In genomic region chr1:156656779-156657160, GRCh38 we compare ENCODE assay signal across 9 cellular contexts. TPM values are rescaled to one million over a fixed set of nuclear protein-coding genes. Genes with fewer than 3 reads are reported as not detected.
DNase-seq lines count a peak whose midpoint lies in the region; ATAC-seq and TF ChIP-seq lines count a peak whose summit lies in the region.
"Had no signal": no experiment of that assay in that cellular context is flagged by ENCODE, and none has a peak within 500 bp of the region (broad histone marks: within the 10 kb centered on the region; RNA-seq: fewer than 3 reads in every experiment).

No MANE protein-coding gene starts in this region.

- ATAC-seq in psoas muscle (no peak), HG02623 (IDR thresholded peaks at IDR 0.05; ENCODE audit: unreplicated experiment) (no peak), GM19467 (IDR thresholded peaks at IDR 0.05; ENCODE audit: unreplicated experiment) (no peak)

- no peak for TF ChIP-seq CTCF in Peyer's patch (IDR thresholded peaks at IDR 0.05)
- no peak for TF ChIP-seq CTCF in fibroblast of villous mesenchyme (IDR thresholded peaks at IDR 0.05; ENCODE audit: insufficient read depth, low read depth, low read length)
- no peak for TF ChIP-seq CTCF in psoas muscle (IDR thresholded peaks at IDR 0.05)

- no peaks in the 10 kb centered on the region for H3K9me3 ChIP-seq in Peyer's patch
- H3K9me3 ChIP-seq in psoas muscle: no peaks in the 10 kb centered on the region

- intact Hi-C loops in psoas muscle (cut with DNase I): loop anchor here (1.0 to 2.0 kb wide), 2 partner anchors 30 kb away; no protein-coding TSS in a partner anchor

- H3K27me3 ChIP-seq in Peyer's patch: no peaks in the 10 kb centered on the region
- H3K27me3 ChIP-seq in psoas muscle (ENCODE audit: insufficient read depth in 3 of 3, low read length in 2 of 3): peaks cover 0 to 23% (median 6%) of the 10 kb centered on the region in 3 donors

- DNase-seq in EL: peak; percentile 38
- no peak for DNase-seq in Peyer's patch
- DNase-seq in fibroblast of villous mesenchyme (ENCODE audit: low read depth): peak; percentile 61
- peak in 1 of 2 donors; percentile 40 for DNase-seq in psoas muscle
- no peak for DNase-seq in NCI-H2081 (lab: John Stamatoyannopoulos, UW)
- no peak for DNase-seq in stimulated activated CD4-positive, alpha-beta T cell treated with anti-CD3 and anti-CD28 coated beads, Interleukin-4, amount 100 ng/mL, for 4 hours

- H3K4me3 ChIP-seq in Peyer's patch (peak overlapping the region; percentile 0 to 39 (median 32)), fibroblast of villous mesenchyme (ENCODE audit: low read depth, low read length) (peak overlapping the region; percentile 38), psoas muscle (peak overlapping the region; percentile 56)

- H3K4me1 ChIP-seq in Peyer's patch: peaks cover 10 to 51% (median 20%) of the 10 kb centered on the region in 4 donors
- peaks cover 35% of the 10 kb centered on the region for H3K4me1 ChIP-seq in psoas muscle

- H3K36me3 ChIP-seq in Peyer's patch (no peaks in the 10 kb centered on the region), psoas muscle (ENCODE audit: insufficient read depth in 1 of 2, low read depth in 1 of 2) (no peaks in the 10 kb centered on the region)

- no peak for TF ChIP-seq POLR2A in Peyer's patch (IDR thresholded peaks at IDR 0.05)

- 4 to 6% (median 5%) methylated on average over 16 to 18 of the region's 18 CpGs for WGBS in psoas muscle, 3 donors

- peak overlapping the region in 1 of 4 donors; percentile 1 for H3K27ac ChIP-seq in Peyer's patch
- H3K27ac ChIP-seq in psoas muscle: no peak overlapping the region

RNA-seq across cellular contexts. Expression of gene BCAN, which starts 14.9 kb away (rescaled TPM):
- total RNA-seq in Peyer's patch (1 to 10 TPM in 1 of 4 donors, under 1 TPM in 1, not detected in 2; 0.28 to 1.3 TPM), fibroblast of villous mesenchyme (not detected in 2 replicates), psoas muscle (under 1 TPM in 2 of 4 donors, not detected in 2; 0.27 to 0.36 TPM)
- polyA plus RNA-seq in psoas muscle: under 1 TPM in 2 of 3 donors, not detected in 1; 0.06 to 0.08 TPM
- total RNA-seq: left lobe of liver had no signal

RNA-seq across cellular contexts. Expression of gene NES, which starts 20.4 kb away (rescaled TPM):
- 10 to 100 TPM in 1 of 4 donors, 1 to 10 TPM in 3; 2.8 to 25.6 (median 3.1) TPM for total RNA-seq in Peyer's patch
- 66.4 and 66.9 TPM in 2 replicates for total RNA-seq in fibroblast of villous mesenchyme
- 100 to 1,000 TPM in 1 of 4 donors, 10 to 100 TPM in 3; 40.5 to 581 (median 80.2) TPM for total RNA-seq in psoas muscle
- 10 to 100 TPM; 12.3 to 23.8 (median 17.2) TPM for polyA plus RNA-seq in psoas muscle

RNA-seq across cellular contexts. Expression of gene HAPLN2, which starts 37.6 kb away (rescaled TPM):
- 1 to 10 TPM in 3 of 4 donors, not detected in 1; 1.9 to 2.2 (median 2.1) TPM for total RNA-seq in Peyer's patch
- not detected in 2 replicates for total RNA-seq in fibroblast of villous mesenchyme
- 1 to 10 TPM in 1 of 4 donors, under 1 TPM in 3; 0.28 to 2.2 (median 0.58) TPM for total RNA-seq in psoas muscle
- polyA plus RNA-seq in psoas muscle: under 1 TPM; 0.56 to 0.79 (median 0.61) TPM
- total RNA-seq: left lobe of liver had no signal

RNA-seq across cellular contexts. Expression of gene CRABP2, which starts 48.6 kb away (rescaled TPM):
- total RNA-seq in Peyer's patch (1 to 10 TPM in 2 of 4 donors, not detected in 2; 3.6 to 5.0 TPM), fibroblast of villous mesenchyme (39.0 and 80.7 TPM in 2 replicates), psoas muscle (1 to 10 TPM in 2 of 4 donors, under 1 TPM in 1, not detected in 1; 0.71 to 1.7 (median 1.6) TPM)
- polyA plus RNA-seq in psoas muscle: under 1 TPM; 0.13 to 0.57 (median 0.53) TPM

RNA-seq across cellular contexts. Expression of gene GPATCH4, which starts 55.5 kb away (rescaled TPM):
- total RNA-seq in Peyer's patch (10 to 100 TPM in 2 of 4 donors, 1 to 10 TPM in 2; 6.3 to 38.0 (median 11.3) TPM), fibroblast of villous mesenchyme (15.1 and 24.2 TPM in 2 replicates), psoas muscle (10 to 100 TPM; 30.6 to 77.5 (median 69.6) TPM)
- polyA plus RNA-seq in psoas muscle: 100 to 1,000 TPM in 2 of 3 donors, 10 to 100 TPM in 1; 55.0 to 110 (median 103) TPM

Comparison
In these comparisons a context has a peak if more than half of its experiments do, and no peak if none do; other contexts are left out.
1. DNase-seq: peak in EL (single experiment) and fibroblast of villous mesenchyme (single experiment); none in Peyer's patch (0 of 3), NCI-H2081 (0 of 2) and stimulated activated CD4-positive, alpha-beta T cell treated with anti-CD3 and anti-CD28 coated beads, Interleukin-4, amount 100 ng/mL, for 4 hours (0 of 2).
2. Peak in every context shown above with its lines, with median percentiles within 50 percentile points of each other: H3K4me3 ChIP-seq.